ENCODE assay signal across 8 cellular contexts in the genomic region with DNA sequence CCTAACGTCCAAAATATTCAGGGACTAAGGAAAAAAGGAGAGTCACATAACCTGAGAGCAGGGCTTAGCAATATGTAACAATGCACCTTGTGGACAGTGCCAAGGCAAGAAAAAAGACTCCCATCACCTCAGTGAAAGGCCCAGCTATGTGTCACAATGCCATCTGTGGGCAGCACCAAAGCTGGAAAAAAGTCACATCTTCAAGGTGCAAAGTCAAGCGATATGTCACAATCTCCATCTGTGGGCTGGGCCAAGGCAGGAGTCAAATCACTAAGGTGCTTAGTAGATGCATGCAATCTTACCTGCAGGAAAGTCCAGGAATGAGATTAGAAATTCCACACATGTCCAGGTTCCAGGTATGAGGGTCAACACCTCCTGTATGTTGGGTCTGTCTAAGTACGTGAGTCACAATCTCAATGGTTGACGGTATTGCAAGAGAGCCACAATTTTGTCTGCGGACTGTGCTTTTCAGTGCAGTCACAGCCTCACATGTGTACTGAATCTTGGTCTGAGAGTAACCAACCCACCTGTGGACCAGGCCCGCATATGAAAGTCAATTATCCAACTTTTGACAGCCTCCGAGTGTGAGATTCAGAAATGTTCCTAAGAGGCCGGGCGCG. TPM values are rescaled to one million over a fixed set of nuclear protein-coding genes. Genes with fewer than 3 reads are reported as not detected.
DNase-seq lines count a peak whose midpoint lies in the region; ATAC-seq and TF ChIP-seq lines count a peak whose summit lies in the region.

No MANE protein-coding gene starts in this region.

- no peak overlapping the region for H2AK5ac ChIP-seq in trophoblast cell (ENCODE audit: low read length)

- H3K4me3 ChIP-seq in DND-41 (ENCODE audit: low read depth in 1 of 2, low read length in 2 of 2) (peak overlapping the region; percentile 97 to 99; a peak in 3 of 4 replicates), RWPE2 (ENCODE audit: severe bottlenecking) (peak overlapping the region; percentile 51), epithelial cell of proximal tubule (ENCODE audit: low read depth, low read length) (peak overlapping the region; percentile 89), trophoblast cell (ENCODE audit: low read depth, low read length) (peak overlapping the region; percentile 65)

- H3K4me1 ChIP-seq in DND-41 (ENCODE audit: insufficient read depth, low read length) (peaks cover 43% of the 10 kb centered on the region), RWPE2 (ENCODE audit: insufficient read depth, poor library complexity, severe bottlenecking) (no peaks in the 10 kb centered on the region), trophoblast cell (ENCODE audit: control insufficient read depth in 1 of 2, insufficient read depth in 2 of 2, low read length in 2 of 2) (peaks cover 2 to 9% of the 10 kb centered on the region in 2 experiments)

- H4K12ac ChIP-seq in trophoblast cell (ENCODE audit: low read depth, low read length): no peak overlapping the region

- peak overlapping the region; percentile 75 for H3K4me2 ChIP-seq in DND-41 (ENCODE audit: insufficient read depth, low read length)
- peak overlapping the region; percentile 70 for H3K4me2 ChIP-seq in trophoblast cell (ENCODE audit: low read length)

- no peaks in the 10 kb centered on the region for H3K27me3 ChIP-seq in DND-41 (ENCODE audit: insufficient read depth, low read length, poor library complexity)
- no peaks in the 10 kb centered on the region for H3K27me3 ChIP-seq in RWPE2 (ENCODE audit: insufficient read depth, poor library complexity, severe bottlenecking)
- H3K27me3 ChIP-seq in trophoblast cell (ENCODE audit: insufficient read depth, low read length): no peaks in the 10 kb centered on the region

- no peak overlapping the region for H2BK5ac ChIP-seq in trophoblast cell (ENCODE audit: low read depth, low read length, poor library complexity)

- H3K23ac ChIP-seq in trophoblast cell (ENCODE audit: low read length): no peak overlapping the region

- H3K36me3 ChIP-seq in DND-41 (ENCODE audit: insufficient read depth, low read length): peaks cover 57% of the 10 kb centered on the region
- peaks cover 11% of the 10 kb centered on the region for H3K36me3 ChIP-seq in RWPE2 (ENCODE audit: low read depth)
- peaks cover 26 to 36% of the 10 kb centered on the region in 2 experiments for H3K36me3 ChIP-seq in trophoblast cell (ENCODE audit: control insufficient read depth in 1 of 2, insufficient read depth in 2 of 2, low read length in 2 of 2)

- H3K4ac ChIP-seq in trophoblast cell (ENCODE audit: low read depth, low read length): peak overlapping the region; percentile 71

- H3K27ac ChIP-seq in DND-41 (ENCODE audit: low read length) (peak overlapping the region; percentile 100), RWPE2 (ENCODE audit: poor library complexity, severe bottlenecking) (peak overlapping the region; percentile 49), trophoblast cell (ENCODE audit: low read depth, low read length) (no peak overlapping the region)

- ATAC-seq in DND-41 (ENCODE audit: insufficient read depth, low read depth): no peak
- ATAC-seq in RWPE2 (ENCODE audit: low read depth): no peak
- ATAC-seq in HG02678 (IDR thresholded peaks at IDR 0.05; ENCODE audit: unreplicated experiment): no peak

- no peak overlapping the region for H4K91ac ChIP-seq in trophoblast cell (ENCODE audit: low read depth, low read length)

- no peak overlapping the region for H2BK12ac ChIP-seq in trophoblast cell (ENCODE audit: low read length)

- H4K20me1 ChIP-seq in DND-41 (ENCODE audit: insufficient read depth, low read length): peaks cover 39% of the 10 kb centered on the region; the same call in 1 of the 2 replicates

- no peak overlapping the region for H3K18ac ChIP-seq in trophoblast cell (ENCODE audit: low read length)

- H2AFZ ChIP-seq in DND-41 (ENCODE audit: low read depth, low read length): no peak overlapping the region
- no peak overlapping the region for H2AFZ ChIP-seq in trophoblast cell (ENCODE audit: insufficient read depth, low read length, poor library complexity)

- H3K79me2 ChIP-seq in DND-41 (ENCODE audit: insufficient read depth, low read length) (peaks cover 65% of the 10 kb centered on the region), trophoblast cell (ENCODE audit: control insufficient read depth, insufficient read depth, low read length, poor library complexity) (peaks cover 8% of the 10 kb centered on the region)

- DNase-seq in DND-41: no peak
- DNase-seq in RWPE2 (ENCODE audit: low spot score): no peak
- DNase-seq in epithelial cell of proximal tubule (ENCODE audit: low read depth): no peak
- peak; percentile 97 to 98 for DNase-seq in trophoblast cell
- DNase-seq in globus pallidus (ENCODE audit: low spot score): no peak
- no peak for DNase-seq in NCI-H146 (lab: John Stamatoyannopoulos, UW)
- no peak for DNase-seq in SIG-M5 (lab: John Stamatoyannopoulos, UW)

- no peak overlapping the region for H4K8ac ChIP-seq in trophoblast cell (ENCODE audit: low read depth, low read length)

- no peak overlapping the region for H2BK120ac ChIP-seq in trophoblast cell (ENCODE audit: insufficient read depth, low read length, poor library complexity)

- TF ChIP-seq CTCF in DND-41 (IDR thresholded peaks at IDR 0.05; ENCODE audit: borderline replicate concordance, extremely low read depth, low read length, poor library complexity, severe bottlenecking): no peak
- TF ChIP-seq CTCF in RWPE2 (IDR thresholded peaks at IDR 0.05; ENCODE audit: poor library complexity, severe bottlenecking): no peak
- no peak for TF ChIP-seq CTCF in epithelial cell of proximal tubule (conservative IDR thresholded peaks at IDR 0.05; ENCODE audit: low read depth, low read length)

- WGBS in trophoblast cell (ENCODE audit: extremely low coverage, insufficient coverage, insufficient read length): no CpG with 5 or more reads among the region's 10 CpGs

- no peaks in the 10 kb centered on the region for H3K9me3 ChIP-seq in DND-41 (ENCODE audit: insufficient read depth, low read length, severe bottlenecking)
- H3K9me3 ChIP-seq in RWPE2 (ENCODE audit: severe bottlenecking): peaks cover 2% of the 10 kb centered on the region
- H3K9me3 ChIP-seq in trophoblast cell (ENCODE audit: insufficient read depth, low read depth, low read length): no peaks in the 10 kb centered on the region

- H3K79me1 ChIP-seq in trophoblast cell (ENCODE audit: low read length): peaks cover 6% of the 10 kb centered on the region

- peak overlapping the region; percentile 99 for H3K9ac ChIP-seq in DND-41 (ENCODE audit: low read depth, low read length)
- H3K9ac ChIP-seq in trophoblast cell (ENCODE audit: low read length): peak overlapping the region; percentile 23

- no peak overlapping the region for H3K14ac ChIP-seq in trophoblast cell (ENCODE audit: low read length)

RNA-seq across cellular contexts. Expression of a gene that starts 14.8 kb away (rescaled TPM):
- 10.9 and 11.2 TPM in 2 replicates for total RNA-seq in epithelial cell of proximal tubule
- 17.1 and 17.8 TPM in 2 replicates for polyA plus RNA-seq in trophoblast cell (2013)

Comparison
In these comparisons a context has a peak if more than half of its experiments do, and no peak if none do; other contexts are left out.
1. DNase-seq: peak in trophoblast cell (2 of 2); none in DND-41 (single experiment), RWPE2 (single experiment), epithelial cell of proximal tubule (single experiment), globus pallidus (single experiment), NCI-H146 (single experiment) and SIG-M5 (single experiment).
2. Peak in every context shown above with its lines, with median percentiles within 50 percentile points of each other: H3K4me3 ChIP-seq.